Comparison of ENCODE assay signal across 19 cellular contexts in the genomic region with DNA sequence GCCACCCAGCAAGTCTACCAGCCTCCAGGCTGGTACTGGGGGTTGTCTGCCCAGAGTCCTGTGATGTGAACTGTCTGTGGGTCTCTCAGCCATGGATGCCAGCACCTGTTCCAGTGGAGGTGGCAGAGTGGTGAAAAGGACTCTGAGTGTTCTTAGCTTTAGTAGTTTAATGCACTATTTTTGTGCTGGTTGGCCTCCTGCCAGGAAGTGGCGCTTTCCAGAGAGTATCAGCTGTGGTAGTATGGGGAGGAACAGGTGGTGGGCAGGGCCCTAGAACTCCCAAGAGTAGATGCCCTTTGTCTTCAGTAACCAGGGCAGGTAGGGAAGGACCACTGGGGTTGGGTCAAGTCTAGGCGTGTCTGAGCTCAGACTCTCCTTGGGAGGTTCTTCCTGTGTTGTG.
"Had no signal": no experiment of that assay in that cellular context is flagged by ENCODE, and none has a peak within 500 bp of the region (broad histone marks: within the 10 kb centered on the region; RNA-seq: fewer than 3 reads in every experiment).

No MANE protein-coding gene starts in this region.

- H3K36me3 ChIP-seq: breast epithelium, gastrocnemius medialis, heart left ventricle, left lung had no signal

- H3K27me3 ChIP-seq: breast epithelium, gastrocnemius medialis, heart left ventricle, left lung had no signal

- ATAC-seq: activated CD4-positive, alpha-beta T cell treated with anti-CD3 and anti-CD28 coated beads for 36 hours; esophagus mucosa; gastrocnemius medialis; heart left ventricle; left lung; WTC11 had no signal

- DNase-seq: activated CD4-positive, alpha-beta T cell treated with anti-CD3 and anti-CD28 coated beads for 36 hours; activated CD4-positive, alpha-beta T cell treated with anti-CD3 and anti-CD28 coated beads, Interleukin-2, amount 50 U/mL, for 48 hours; activated gamma-delta T cell; cortex of kidney; effector CD8-positive, alpha-beta T cell; gastrocnemius medialis; heart left ventricle; kidney; left lung; midbrain; stimulated activated CD4-positive, alpha-beta T cell treated with anti-CD3 and anti-CD28 coated beads, Interleukin-12 subunit alpha, Interleukin-12 subunit beta, amount 100 ng/mL, for 4 hours; stimulated activated CD4-positive, alpha-beta T cell treated with anti-CD3 and anti-CD28 coated beads, Interleukin-1b, Interleukin-23, amount 100 ng/mL, for 48 hours; stimulated activated CD8-positive, alpha-beta memory T cell treated with anti-CD3 and anti-CD28 coated beads, Interleukin-4, amount 100 ng/mL, for 48 hours; stimulated activated naive CD4-positive, alpha-beta T cell had no signal

- H3K9me3 ChIP-seq: gastrocnemius medialis, left lung had no signal

- H3K27ac ChIP-seq: breast epithelium, gastrocnemius medialis, heart left ventricle, left lung had no signal

- FAIRE-seq: astrocyte, kidney, urothelium cell line had no signal

- H3K4me1 ChIP-seq: breast epithelium, gastrocnemius medialis, heart left ventricle, left lung had no signal

- H3K4me3 ChIP-seq: breast epithelium, gastrocnemius medialis, heart left ventricle, left lung had no signal
